ENCODE assay signal across 1 cellular context in genomic region chr18:61948196-61948800, GRCh38.
TF ChIP-seq lines count a peak whose summit lies in the region.

No MANE protein-coding gene starts in this region.

TF ChIP-seq in GM23338, 12 proteins besides CTCF, POLR2A, EP300 and RAD21 (continued from another document):
- no peak for TF ChIP-seq ZNF462 (CRISPR knock-in tag; IDR thresholded peaks at IDR 0.05)
TF ChIP-seq in GM23338: peak in this region for 0.
